ENCODE assay signal across 1 cellular context in the genomic region with DNA sequence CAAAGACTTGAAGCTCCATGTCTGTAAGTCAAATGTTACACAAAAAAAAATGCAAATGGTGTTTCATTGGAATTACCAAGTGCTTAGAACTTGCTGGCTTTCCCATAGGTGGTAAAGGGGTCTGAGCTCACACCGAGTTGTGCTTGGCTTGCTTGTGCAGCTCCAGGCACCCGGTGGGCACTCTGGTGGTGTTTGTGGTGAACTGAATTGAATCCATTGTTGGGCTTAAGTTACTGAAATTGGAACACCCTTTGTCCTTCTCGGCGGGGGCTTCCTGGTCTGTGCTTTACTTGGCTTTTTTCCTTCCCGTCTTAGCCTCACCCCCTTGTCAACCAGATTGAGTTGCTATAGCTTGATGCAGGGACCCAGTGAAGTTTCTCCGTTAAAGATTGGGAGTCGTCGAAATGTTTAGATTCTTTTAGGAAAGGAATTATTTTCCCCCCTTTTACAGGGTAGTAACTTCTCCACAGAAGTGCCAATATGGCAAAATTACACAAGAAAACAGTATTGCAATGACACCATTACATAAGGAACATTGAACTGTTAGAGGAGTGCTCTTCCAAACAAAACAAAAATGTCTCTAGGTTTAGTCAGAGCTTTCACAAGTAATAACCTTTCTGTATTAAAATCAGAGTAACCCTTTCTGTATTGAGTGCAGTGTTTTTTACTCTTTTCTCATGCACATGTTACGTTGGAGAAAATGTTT.
TF ChIP-seq lines count a peak whose summit lies in the region.

No MANE protein-coding gene starts in this region.

TF ChIP-seq in HepG2, 621 proteins besides CTCF, POLR2A, EP300 and RAD21:
- TF ChIP-seq MAFK (conservative IDR thresholded peaks at IDR 0.05 in 1 of 2, IDR thresholded peaks at IDR 0.05 in 1 of 2; ENCODE audit: low read length in 2 of 2) = peak; percentile 45 to 56; a peak in 3 of 4 replicates
- 0 out of 2 replicates have a peak, but pooled peaks have one; percentile 28 for TF ChIP-seq MLLT10 (CRISPR knock-in tag; IDR thresholded peaks at IDR 0.05)
- TF ChIP-seq MAFF (IDR thresholded peaks at IDR 0.05; ENCODE audit: low read depth, low read length) = peak; percentile 49; the same call in 1 of the 2 replicates
- TF ChIP-seq AGO2 (optimal IDR thresholded peaks at IDR 0.05; ENCODE audit: low read depth, low read length) = peak; percentile 34
- no peak for TF ChIP-seq ZNF644 (CRISPR knock-in tag; IDR thresholded peaks at IDR 0.05; ENCODE audit: low read depth)
